In the genomic region with DNA sequence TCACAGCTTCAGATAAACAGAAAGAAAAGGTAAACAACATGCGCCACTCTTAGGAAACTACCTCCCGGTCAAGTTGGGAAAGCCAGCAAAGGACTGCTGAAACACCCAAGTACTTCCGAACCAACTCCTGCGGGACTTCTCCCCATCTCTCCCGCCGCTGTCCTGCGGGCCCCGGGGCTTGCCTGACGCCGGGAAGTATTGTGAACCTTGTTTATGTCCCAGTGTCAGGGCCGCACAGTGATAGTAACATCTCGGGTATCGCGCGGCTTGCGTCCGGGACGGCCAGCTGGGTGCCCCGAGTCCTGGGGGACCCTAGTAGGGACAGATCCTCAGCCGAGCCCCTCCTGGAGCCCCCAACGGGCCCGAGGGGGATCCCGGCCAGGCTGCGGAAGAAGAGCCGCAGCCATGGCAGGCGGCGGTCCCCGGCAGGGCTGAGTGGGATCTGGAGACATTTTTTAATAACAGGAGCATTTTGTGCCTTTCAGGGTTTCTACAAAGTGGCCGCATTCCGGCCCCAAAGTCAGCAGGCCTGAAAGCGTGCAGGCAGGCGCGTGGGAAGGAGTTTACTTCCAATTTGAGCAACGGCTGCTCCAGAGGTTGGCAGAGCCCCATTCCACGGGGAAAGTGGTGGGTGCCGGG, we compare ENCODE assay signal across 8 cellular contexts. TPM values are rescaled to one million over a fixed set of nuclear protein-coding genes. Genes with fewer than 3 reads are reported as not detected.
DNase-seq lines count a peak whose midpoint lies in the region; ATAC-seq and TF ChIP-seq lines count a peak whose summit lies in the region.

No MANE protein-coding gene starts in this region.

- no peaks in the 10 kb centered on the region for H3K27me3 ChIP-seq in AG04450 (ENCODE audit: control insufficient read depth, insufficient read depth, low read length)
- H3K27me3 ChIP-seq in rectal smooth muscle tissue (ENCODE audit: control insufficient read depth, insufficient read depth, low read length), result no peaks in the 10 kb centered on the region

- DNase-seq in AG04450 (ENCODE audit: low read depth, low spot score) (no peak), SK-MEL-5 (ENCODE audit: low read depth, low spot score) (peak; percentile 51), amygdala (lab: John Stamatoyannopoulos, UW) (peak in 32 of 56 donors; percentile 7 to 74 (median 40)), hepatic stellate cell (ENCODE audit: low spot score) (peak; percentile 57)

- H3K9ac ChIP-seq in rectal smooth muscle tissue (ENCODE audit: low read length), result peak overlapping the region; percentile 74

- H3K4me3 ChIP-seq in AG04450 (ENCODE audit: low read depth, low read length), result peak overlapping the region; percentile 92
- peak overlapping the region; percentile 78 for H3K4me3 ChIP-seq in rectal smooth muscle tissue (ENCODE audit: low read length)

- ATAC-seq in GM18909 (IDR thresholded peaks at IDR 0.05; ENCODE audit: poor library complexity, unreplicated experiment) (peak; percentile 27), HG03442 (IDR thresholded peaks at IDR 0.05; ENCODE audit: unreplicated experiment) (peak; percentile 14), GM18861 (IDR thresholded peaks at IDR 0.05; ENCODE audit: unreplicated experiment) (no peak)

- POLR2A ChIA-PET in AG04450 (lab: Yijun Ruan, JAX), result interaction anchor here (0.9 to 2.4 kb wide), 3 partner anchors 89 to 121 kb away, joined by 3 to 55 read pairs (median 7); a partner anchor contains a TSS

- H3K9me3 ChIP-seq in AG04450 (ENCODE audit: control insufficient read depth, insufficient read depth, low read length), result peaks cover 9% of the 10 kb centered on the region; the same call in 1 of the 2 replicates

- CTCF ChIA-PET in AG04450 (lab: Charles Lee), result interaction anchor here (2.9 kb wide), 1 partner anchor 113 kb away, joined by 17 read pairs; no protein-coding TSS in a partner anchor

- in situ Hi-C loops in SK-MEL-5 (cut with HindIII; ENCODE audit: low pct_unique_long_range_greater_than_20kb, low sequenced_read_pairs), result no loop called here

- H3K27ac ChIP-seq in AG04450 (ENCODE audit: low read depth, low read length), result peak overlapping the region; percentile 84
- peak overlapping the region; percentile 95 for H3K27ac ChIP-seq in rectal smooth muscle tissue (ENCODE audit: low read depth, low read length)

- peak; percentile 23; the same call in 1 of the 2 replicates for TF ChIP-seq CTCF in AG04450 (IDR thresholded peaks at IDR 0.05; ENCODE audit: low read depth, low read length)

- H3K36me3 ChIP-seq in rectal smooth muscle tissue (ENCODE audit: control insufficient read depth, insufficient read depth, low read length), result peaks cover 2% of the 10 kb centered on the region

- H3K4me1 ChIP-seq in rectal smooth muscle tissue (ENCODE audit: control insufficient read depth, insufficient read depth, low read length), result peaks cover 10% of the 10 kb centered on the region

RNA-seq across cellular contexts. Expression of a gene that starts 0.7 kb away (rescaled TPM):
- 39.2 and 58.3 TPM in 2 replicates for polyA plus RNA-seq in AG04450 (2011; rRNA removed)
- polyA minus RNA-seq in AG04450 (2011; rRNA and poly(A)+ RNA removed), result 36.8 and 47.5 TPM in 2 replicates
- total RNA-seq in SK-MEL-5 (2014; rRNA removed; shearing (Covaris generic)), result 44.6 and 46.2 TPM in 2 replicates
- polyA plus RNA-seq in SK-MEL-5 (2015; cell fraction: cytosol; rRNA removed), result 32.7 and 40.7 TPM in 2 replicates
- polyA plus RNA-seq in SK-MEL-5 (2015; cell fraction: nucleus; rRNA removed), result 22.7 and 28.5 TPM in 2 replicates

RNA-seq across cellular contexts. Expression of a gene that starts 26.8 kb away (rescaled TPM):
- 0.52 and 0.61 TPM in 2 replicates for polyA plus RNA-seq in AG04450 (2011; rRNA removed)
- 0.35 and 0.41 TPM in 2 replicates for polyA minus RNA-seq in AG04450 (2011; rRNA and poly(A)+ RNA removed)
- 0.13 TPM in 1 of 2 replicates, not detected in the other for total RNA-seq in SK-MEL-5 (2014; rRNA removed; shearing (Covaris generic))
- polyA plus RNA-seq in SK-MEL-5 (2015; cell fraction: cytosol; rRNA removed), result 0.06 and 0.08 TPM in 2 replicates
- 0.02 and 0.05 TPM in 2 replicates for polyA plus RNA-seq in SK-MEL-5 (2015; cell fraction: nucleus; rRNA removed)

RNA-seq across cellular contexts. Expression of a gene that starts 50.8 kb away (rescaled TPM):
- 15.8 and 18.0 TPM in 2 replicates for polyA plus RNA-seq in AG04450 (2011; rRNA removed)
- 16.8 and 17.3 TPM in 2 replicates for polyA minus RNA-seq in AG04450 (2011; rRNA and poly(A)+ RNA removed)
- total RNA-seq in SK-MEL-5 (2014; rRNA removed; shearing (Covaris generic)), result 25.5 and 27.5 TPM in 2 replicates
- 33.2 and 46.8 TPM in 2 replicates for polyA plus RNA-seq in SK-MEL-5 (2015; cell fraction: cytosol; rRNA removed)
- 18.9 and 23.1 TPM in 2 replicates for polyA plus RNA-seq in SK-MEL-5 (2015; cell fraction: nucleus; rRNA removed)
